ENCODE assay signal across 1 cellular context in genomic region chr4:185201983-185202962, GRCh38.
TF ChIP-seq lines count a peak whose summit lies in the region.

No MANE protein-coding gene starts in this region.

TF ChIP-seq in GM12878, 131 proteins besides CTCF, POLR2A, EP300 and RAD21 (continued from another document):
- TF ChIP-seq ETV6 (conservative IDR thresholded peaks at IDR 0.05 in 1 of 2, IDR thresholded peaks at IDR 0.05 in 1 of 2; ENCODE audit: borderline replicate concordance in 1 of 2, low read depth in 1 of 2): peak in 1 of 2 experiments; percentile 58; a peak in 1 of 4 replicates
- peak; percentile 40 for TF ChIP-seq RUNX3 (IDR thresholded peaks at IDR 0.05; ENCODE audit: low read length)
